In the genomic region with DNA sequence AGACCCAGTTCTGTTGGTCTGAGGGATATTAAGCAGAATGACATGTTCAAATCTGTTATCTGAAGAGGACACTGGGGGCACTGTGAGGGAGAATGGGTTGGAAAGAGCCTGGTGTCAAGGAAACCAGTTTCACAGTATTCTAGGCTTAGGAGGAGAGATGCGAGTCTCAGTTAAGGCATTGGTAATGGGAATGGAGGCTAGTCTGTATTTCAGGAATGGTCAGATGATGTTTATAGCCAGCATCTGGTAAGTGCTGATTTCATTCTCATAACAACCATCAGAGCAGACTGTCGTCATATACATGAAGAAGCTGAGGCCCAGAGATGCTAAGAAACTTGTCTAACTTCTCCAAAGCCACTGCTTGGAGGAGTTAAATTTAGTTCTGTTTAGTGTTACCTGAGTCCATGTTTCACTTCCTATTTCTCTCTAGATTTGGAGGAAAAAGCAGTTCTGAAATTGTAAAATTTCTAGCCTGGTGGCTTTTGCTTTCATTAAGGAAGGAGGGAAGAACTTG, we compare ENCODE assay signal across 8 cellular contexts.
A peak's percentile ranks its signal among the peaks of the same experiment; 100 is the strongest.
DNase-seq lines count a peak whose midpoint lies in the region; ATAC-seq lines count a peak whose summit lies in the region.

No MANE protein-coding gene starts in this region.

- no peaks in the 10 kb centered on the region for H3K27me3 Mint-ChIP-seq in activated CD4-positive, alpha-beta memory T cell treated with anti-CD3 and anti-CD28 coated beads for 36 hours
- no peaks in the 10 kb centered on the region for H3K27me3 Mint-ChIP-seq in activated CD4-positive, alpha-beta memory T cell treated with anti-CD3 and anti-CD28 coated beads, Interleukin-2, amount 10 ng/mL, durations not matched to agents 7 days and 5 days
- no peaks in the 10 kb centered on the region for H3K27me3 Mint-ChIP-seq in stimulated activated naive CD8-positive, alpha-beta T cell treated with anti-CD3 and anti-CD28 coated beads, Interleukin-15, amount 100 ng/mL, for 72 hours

- CTCF ChIA-PET in activated CD4-positive, alpha-beta memory T cell treated with anti-CD3 and anti-CD28 coated beads for 36 hours (lab: Charles Lee), result interaction anchor here (1.0 kb wide), 1 partner anchor 243 kb away, joined by 4 read pairs; no protein-coding TSS in a partner anchor
- CTCF ChIA-PET in activated CD4-positive, alpha-beta memory T cell treated with anti-CD3 and anti-CD28 coated beads, Interleukin-2, amount 10 ng/mL, durations not matched to agents 7 days and 5 days (lab: Charles Lee), result no interaction called here

- H3K27ac Mint-ChIP-seq in activated CD4-positive, alpha-beta memory T cell treated with anti-CD3 and anti-CD28 coated beads for 36 hours, result peak overlapping the region; percentile 2
- H3K27ac Mint-ChIP-seq in activated CD4-positive, alpha-beta memory T cell treated with anti-CD3 and anti-CD28 coated beads, Interleukin-2, amount 10 ng/mL, durations not matched to agents 7 days and 5 days, result no peak overlapping the region
- H3K27ac Mint-ChIP-seq in stimulated activated naive CD8-positive, alpha-beta T cell treated with anti-CD3 and anti-CD28 coated beads, Interleukin-15, amount 100 ng/mL, for 72 hours, result peak overlapping the region in 1 of 2 donors; percentile 10

- H3K36me3 Mint-ChIP-seq in activated CD4-positive, alpha-beta memory T cell treated with anti-CD3 and anti-CD28 coated beads for 36 hours, result no peaks in the 10 kb centered on the region
- H3K36me3 Mint-ChIP-seq in activated CD4-positive, alpha-beta memory T cell treated with anti-CD3 and anti-CD28 coated beads, Interleukin-2, amount 10 ng/mL, durations not matched to agents 7 days and 5 days (ENCODE audit: low read depth), result no peaks in the 10 kb centered on the region

- H3K9me3 ChIP-seq in ectodermal cell (ENCODE audit: control insufficient read depth, low read length), result no peaks in the 10 kb centered on the region

- H3K9me3 Mint-ChIP-seq in activated CD4-positive, alpha-beta memory T cell treated with anti-CD3 and anti-CD28 coated beads for 36 hours, result no peaks in the 10 kb centered on the region
- no peaks in the 10 kb centered on the region for H3K9me3 Mint-ChIP-seq in activated CD4-positive, alpha-beta memory T cell treated with anti-CD3 and anti-CD28 coated beads, Interleukin-2, amount 10 ng/mL, durations not matched to agents 7 days and 5 days
- no peaks in the 10 kb centered on the region for H3K9me3 Mint-ChIP-seq in stimulated activated naive CD8-positive, alpha-beta T cell treated with anti-CD3 and anti-CD28 coated beads, Interleukin-15, amount 100 ng/mL, for 72 hours

- no peaks in the 10 kb centered on the region for H3K27me3 ChIP-seq in ectodermal cell (ENCODE audit: control insufficient read depth, insufficient read depth, low read length, poor library complexity, severe bottlenecking)

- no peak for ATAC-seq in stimulated activated naive CD8-positive, alpha-beta T cell treated with anti-CD3 and anti-CD28 coated beads, Interleukin-15, amount 100 ng/mL, for 72 hours
- ATAC-seq in GM21576 (IDR thresholded peaks at IDR 0.05; ENCODE audit: unreplicated experiment), result no peak
- no peak for ATAC-seq in HG03521 (IDR thresholded peaks at IDR 0.05; ENCODE audit: unreplicated experiment)

- no peaks in the 10 kb centered on the region for H3K36me3 ChIP-seq in ectodermal cell (ENCODE audit: control insufficient read depth, insufficient read depth, low read length)

- intact Hi-C loops in activated CD4-positive, alpha-beta memory T cell treated with anti-CD3 and anti-CD28 coated beads for 36 hours (cut with micrococcal nuclease), result no loop called here

- no peak overlapping the region for H3K4me3 Mint-ChIP-seq in activated CD4-positive, alpha-beta memory T cell treated with anti-CD3 and anti-CD28 coated beads for 36 hours
- no peak overlapping the region for H3K4me3 Mint-ChIP-seq in activated CD4-positive, alpha-beta memory T cell treated with anti-CD3 and anti-CD28 coated beads, Interleukin-2, amount 10 ng/mL, durations not matched to agents 7 days and 5 days
- peak overlapping the region; percentile 36 to 64 for H3K4me3 Mint-ChIP-seq in stimulated activated naive CD8-positive, alpha-beta T cell treated with anti-CD3 and anti-CD28 coated beads, Interleukin-15, amount 100 ng/mL, for 72 hours

- DNase-seq in activated CD4-positive, alpha-beta memory T cell treated with anti-CD3 and anti-CD28 coated beads for 36 hours, result no peak
- DNase-seq in activated CD4-positive, alpha-beta memory T cell treated with anti-CD3 and anti-CD28 coated beads, Interleukin-2, amount 10 ng/mL, durations not matched to agents 7 days and 5 days, result no peak
- DNase-seq in NOMO-1 treated with DMSO at 0.1 percent for 48 hours (lab: John Stamatoyannopoulos, UW; ENCODE audit: unreplicated experiment), result peak; percentile 65
- no peak for DNase-seq in stimulated activated naive CD8-positive, alpha-beta T cell treated with anti-CD3 and anti-CD28 coated beads, Interleukin-15, amount 100 ng/mL, for 72 hours
- no peak for DNase-seq in stimulated activated CD4-positive, alpha-beta T cell treated with anti-CD3 and anti-CD28 coated beads, Interleukin-2, amount 100 ng/mL, for 24 hours

- WGBS in ectodermal cell, 2 experiments, result 90 to 94% methylated on average over 1 to 2 of the region's 2 CpGs

- POLR2A ChIA-PET in activated CD4-positive, alpha-beta memory T cell treated with anti-CD3 and anti-CD28 coated beads for 36 hours (lab: Charles Lee), result interaction anchor here (1.0 to 3.9 kb wide), 4 partner anchors 10 to 242 kb away, joined by 3 to 24 read pairs (median 15); a partner anchor contains a TSS
- POLR2A ChIA-PET in activated CD4-positive, alpha-beta memory T cell treated with anti-CD3 and anti-CD28 coated beads, Interleukin-2, amount 10 ng/mL, durations not matched to agents 7 days and 5 days (lab: Charles Lee), result interaction anchor here (1.1 to 4.4 kb wide), 5 partner anchors 33 to 256 kb away, joined by 3 to 78 read pairs (median 5); a partner anchor contains a TSS

- peaks cover under 1% of the 10 kb centered on the region for H3K4me1 ChIP-seq in ectodermal cell (ENCODE audit: control insufficient read depth, insufficient read depth, low read length)

- H3K4me1 Mint-ChIP-seq in activated CD4-positive, alpha-beta memory T cell treated with anti-CD3 and anti-CD28 coated beads for 36 hours (ENCODE audit: low read depth), result peaks cover 35% of the 10 kb centered on the region
- peaks cover 47% of the 10 kb centered on the region for H3K4me1 Mint-ChIP-seq in activated CD4-positive, alpha-beta memory T cell treated with anti-CD3 and anti-CD28 coated beads, Interleukin-2, amount 10 ng/mL, durations not matched to agents 7 days and 5 days
- H3K4me1 Mint-ChIP-seq in stimulated activated naive CD8-positive, alpha-beta T cell treated with anti-CD3 and anti-CD28 coated beads, Interleukin-15, amount 100 ng/mL, for 72 hours, result peaks cover 42% of the 10 kb centered on the region

- H3K27ac ChIP-seq in ectodermal cell (ENCODE audit: insufficient read depth, low read depth, low read length, poor library complexity, severe bottlenecking), result peak overlapping the region; percentile 31

- no peak overlapping the region for H3K4me3 ChIP-seq in ectodermal cell (ENCODE audit: insufficient read depth, low read depth, low read length)

Comparison
In these comparisons a context has a peak if more than half of its experiments do, and no peak if none do; other contexts are left out.
1. H3K4me3 Mint-ChIP-seq: peak in stimulated activated naive CD8-positive, alpha-beta T cell treated with anti-CD3 and anti-CD28 coated beads, Interleukin-15, amount 100 ng/mL, for 72 hours (2 of 2); none in activated CD4-positive, alpha-beta memory T cell treated with anti-CD3 and anti-CD28 coated beads for 36 hours (single experiment) and activated CD4-positive, alpha-beta memory T cell treated with anti-CD3 and anti-CD28 coated beads, Interleukin-2, amount 10 ng/mL, durations not matched to agents 7 days and 5 days (single experiment).